In genomic region chr16:25895371-25895770, GRCh38 we compare ENCODE assay signal across 1 cellular context.
TF ChIP-seq lines count a peak whose summit lies in the region.

No MANE protein-coding gene starts in this region.

TF ChIP-seq in H1, 55 proteins besides CTCF, POLR2A, EP300 and RAD21 (continued from another document):
- TF ChIP-seq, protein P1, sequence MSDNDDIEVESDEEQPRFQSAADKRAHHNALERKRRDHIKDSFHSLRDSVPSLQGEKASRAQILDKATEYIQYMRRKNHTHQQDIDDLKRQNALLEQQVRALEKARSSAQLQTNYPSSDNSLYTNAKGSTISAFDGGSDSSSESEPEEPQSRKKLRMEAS (IDR thresholded peaks at IDR 0.05): no peak
- TF ChIP-seq SP2 (IDR thresholded peaks at IDR 0.05; ENCODE audit: low read length) (no peak), SIN3A (conservative IDR thresholded peaks at IDR 0.05 in 1 of 2, IDR thresholded peaks at IDR 0.05 in 1 of 2; ENCODE audit: low read depth in 1 of 2, low read length in 2 of 2) (no peak), TBP (IDR thresholded peaks at IDR 0.05; ENCODE audit: low read depth, low read length) (no peak), CREB1 (IDR thresholded peaks at IDR 0.05) (no peak), POU5F1 (IDR thresholded peaks at IDR 0.05; ENCODE audit: low read depth, low read length) (no peak), GABPA (IDR thresholded peaks at IDR 0.05; ENCODE audit: borderline replicate concordance, insufficient read depth, low read length) (no peak), RFX5 (IDR thresholded peaks at IDR 0.05; ENCODE audit: borderline replicate concordance, low read depth, low read length) (no peak), ASH2L (IDR thresholded peaks at IDR 0.05; ENCODE audit: low read length) (no peak), RXRA (IDR thresholded peaks at IDR 0.05; ENCODE audit: insufficient read depth, low read depth, low read length) (no peak), CHD2 (IDR thresholded peaks at IDR 0.05; ENCODE audit: low read length) (no peak), HDAC2 (IDR thresholded peaks at IDR 0.05; ENCODE audit: borderline replicate concordance in 1 of 2, low read depth in 2 of 2, low read length in 2 of 2) (no peak)
